Comparison of ENCODE assay signal across 13 cellular contexts in the genomic region with DNA sequence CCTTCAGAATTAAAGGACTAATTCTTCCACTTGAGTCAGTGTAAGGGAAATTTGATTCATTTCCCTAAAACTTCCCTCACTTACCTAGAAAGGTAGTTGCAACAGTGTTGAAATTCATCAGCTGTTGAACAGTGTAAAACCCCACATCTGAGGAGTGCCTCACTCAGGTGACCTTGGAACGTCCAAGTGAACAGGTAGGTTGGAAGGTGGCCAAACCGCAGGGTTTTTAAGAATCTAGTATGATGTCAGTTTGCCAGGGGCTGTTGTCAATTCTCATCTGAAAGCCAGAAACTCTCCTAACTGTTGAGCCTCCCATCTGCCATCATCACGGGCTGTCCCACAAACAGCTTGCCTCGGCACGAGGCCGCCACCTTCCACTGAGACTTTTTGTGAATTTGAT.
DNase-seq lines count a peak whose midpoint lies in the region; ATAC-seq and TF ChIP-seq lines count a peak whose summit lies in the region.
"Had no signal": no experiment of that assay in that cellular context is flagged by ENCODE, and none has a peak within 500 bp of the region (broad histone marks: within the 10 kb centered on the region; RNA-seq: fewer than 3 reads in every experiment).

No MANE protein-coding gene starts in this region.

- no peak overlapping the region for H3K4me3 Mint-ChIP-seq in MCF 10A (ENCODE audit: unreplicated experiment)
- H3K4me3 Mint-ChIP-seq: brain had no signal

- no peak overlapping the region for H3K9ac ChIP-seq in HCT116 (ENCODE audit: low read length)

- H3K9me3 ChIP-seq in HCT116 (ENCODE audit: control insufficient read depth in 1 of 2, insufficient read depth in 1 of 2, low read depth in 1 of 2, low read length in 2 of 2), result no peaks in the 10 kb centered on the region
- H3K9me3 ChIP-seq in prostate gland, result no peaks in the 10 kb centered on the region
- H3K9me3 ChIP-seq: SJSA1 had no signal

- DNase-seq in HCT116 (ENCODE audit: low read depth, low spot score), result no peak
- DNase-seq in NCI-H2029 treated with DMSO at 0.1 percent for 48 hours (lab: John Stamatoyannopoulos, UW), result peak; percentile 81
- peak; percentile 95 for DNase-seq in MCF 10A (ENCODE audit: unreplicated experiment)
- DNase-seq in prostate gland (ENCODE audit: low spot score), result peak; percentile 35
- no peak for DNase-seq in left ventricle myocardium superior
- DNase-seq: activated CD4-positive, alpha-beta T cell treated with anti-CD3 and anti-CD28 coated beads for 1 hour; activated naive CD4-positive, alpha-beta T cell; NCI-H146; T1000 had no signal

- H3K4me1 Mint-ChIP-seq in MCF 10A (ENCODE audit: insufficient read depth, unreplicated experiment), result peaks cover 55% of the 10 kb centered on the region

- intact Hi-C loops in HCT116 (cut with micrococcal nuclease), result no loop called here
- intact Hi-C loops in MCF 10A (cut with micrococcal nuclease), result no loop called here
- intact Hi-C loops in prostate gland (cut with DNase I), result no loop called here
- intact Hi-C loops in left ventricle myocardium superior (cut with micrococcal nuclease), result no loop called here

- TF ChIP-seq CTCF in HCT116 (IDR thresholded peaks at IDR 0.05 in 2 of 3, conservative IDR thresholded peaks at IDR 0.05 in 1 of 3; ENCODE audit: borderline replicate concordance in 1 of 3, insufficient read depth in 1 of 3, low read depth in 2 of 3, low read length in 2 of 3), result no peak
- TF ChIP-seq CTCF in MCF 10A (IDR thresholded peaks at IDR 0.05; ENCODE audit: unreplicated experiment), result no peak
- TF ChIP-seq CTCF in prostate gland (IDR thresholded peaks at IDR 0.05), result no peak

- H3K36me3 ChIP-seq in HCT116 (ENCODE audit: control insufficient read depth in 1 of 2, insufficient read depth in 2 of 2, low read length in 2 of 2) (no peaks in the 10 kb centered on the region), prostate gland (no peaks in the 10 kb centered on the region)
- H3K36me3 ChIP-seq: SJSA1 had no signal

- no peaks in the 10 kb centered on the region for H3K9me3 Mint-ChIP-seq in MCF 10A (ENCODE audit: unreplicated experiment)

- H3K27ac ChIP-seq in HCT116 (ENCODE audit: low read depth, low read length) (no peak overlapping the region), prostate gland (no peak overlapping the region)
- H3K27ac ChIP-seq: SJSA1 had no signal

- no peaks in the 10 kb centered on the region for H3K27me3 Mint-ChIP-seq in MCF 10A (ENCODE audit: insufficient read depth, unreplicated experiment)

- no peak for TF ChIP-seq RAD21 in HCT116 (IDR thresholded peaks at IDR 0.05; ENCODE audit: low read depth)

- no peak overlapping the region for H3K4me2 ChIP-seq in HCT116 (ENCODE audit: low read length)

- no peak for TF ChIP-seq POLR2A in HCT116 (IDR thresholded peaks at IDR 0.05; ENCODE audit: borderline replicate concordance, extremely low read depth, insufficient read depth, insufficient read length)
- TF ChIP-seq POLR2A in prostate gland (IDR thresholded peaks at IDR 0.05), result no peak

- H3K9me2 ChIP-seq in HCT116 (ENCODE audit: insufficient read depth), result no peaks in the 10 kb centered on the region

- RAD21 ChIA-PET in HCT116 (lab: Charles Lee; ENCODE audit: low non-redundant PET in 1 of 2, low total read pairs in 2 of 2, uncharacterized antibody in 2 of 2, unreplicated experiment in 2 of 2), result no interaction called here

- H3K27ac Mint-ChIP-seq in MCF 10A (ENCODE audit: low read depth, unreplicated experiment), result peak overlapping the region; percentile 72

- CTCF ChIA-PET in HCT116 (lab: Charles Lee) (interaction anchor here (1.1 kb wide), 1 partner anchor 62 kb away, joined by 4 read pairs; no protein-coding TSS in a partner anchor), MCF 10A (lab: Yijun Ruan, JAX) (interaction anchor here (0.7 to 3.2 kb wide), 3 partner anchors 60 to 548 kb away, joined by 3 to 26 read pairs (median 12); no protein-coding TSS in a partner anchor)

- H3K4me3 ChIP-seq in HCT116 (replicated peaks in 1 of 2; ENCODE audit: low read depth in 1 of 2, low read length in 2 of 2) (no peak overlapping the region), prostate gland (no peak overlapping the region)
- H3K4me3 ChIP-seq: SJSA1 had no signal

- no peaks in the 10 kb centered on the region for H4K20me1 ChIP-seq in HCT116 (ENCODE audit: insufficient read depth)

- 72% methylated on average over 6 of the region's 6 CpGs for WGBS in prostate gland

- no peak overlapping the region for H2AFZ ChIP-seq in HCT116 (ENCODE audit: low read depth, low read length, poor library complexity, severe bottlenecking)

- H3K4me1 ChIP-seq in HCT116 (ENCODE audit: control insufficient read depth in 1 of 2, insufficient read depth in 2 of 2, low read length in 2 of 2), result peaks cover 14 to 15% of the 10 kb centered on the region in 2 experiments
- peaks cover 5% of the 10 kb centered on the region for H3K4me1 ChIP-seq in prostate gland (replicated peaks)

- POLR2A ChIA-PET in HCT116 (lab: Charles Lee), result no interaction called here
- POLR2A ChIA-PET in MCF 10A (lab: Yijun Ruan, JAX), result interaction anchor here (0.8 to 4.6 kb wide), 12 partner anchors 10 to 169 kb away, joined by 3 to 23 read pairs (median 4); partner anchors contain the start of gene FOXD1

- no peaks in the 10 kb centered on the region for H3K27me3 ChIP-seq in HCT116 (ENCODE audit: insufficient read depth, low read length)
- no peaks in the 10 kb centered on the region for H3K27me3 ChIP-seq in prostate gland (replicated peaks; ENCODE audit: insufficient read depth)
- H3K27me3 ChIP-seq: SJSA1 had no signal

- no peak for ATAC-seq in HCT116
- ATAC-seq in left ventricle myocardium superior, result no peak
- no peak for ATAC-seq in GM21786 (IDR thresholded peaks at IDR 0.05; ENCODE audit: unreplicated experiment)
- ATAC-seq in HG03460 (IDR thresholded peaks at IDR 0.05; ENCODE audit: unreplicated experiment), result no peak

- H3K79me2 ChIP-seq in HCT116 (ENCODE audit: insufficient read depth, low read length), result no peaks in the 10 kb centered on the region

- no peaks in the 10 kb centered on the region for H3K36me3 Mint-ChIP-seq in MCF 10A (ENCODE audit: insufficient read depth, unreplicated experiment)
- H3K36me3 Mint-ChIP-seq: brain had no signal

- BruUV-seq in HCT116 (replicated peaks; lab: Mats Ljungman, UMichigan) (no TSS peak), MCF 10A (replicated peaks; lab: Mats Ljungman, UMichigan) (no TSS peak)

TF ChIP-seq in HCT116, 20 proteins besides CTCF, POLR2A, EP300 and RAD21:
- no peak for TF ChIP-seq EZH2 (IDR thresholded peaks at IDR 0.05)
- TF ChIP-seq YY1 (IDR thresholded peaks at IDR 0.05; ENCODE audit: extremely low read depth, insufficient replicate concordance, low read depth, low read length), result no peak
- TF ChIP-seq ELF1 (IDR thresholded peaks at IDR 0.05; ENCODE audit: borderline replicate concordance, low read depth), result no peak
- no peak for TF ChIP-seq MAX (IDR thresholded peaks at IDR 0.05)
- TF ChIP-seq, protein P1, sequence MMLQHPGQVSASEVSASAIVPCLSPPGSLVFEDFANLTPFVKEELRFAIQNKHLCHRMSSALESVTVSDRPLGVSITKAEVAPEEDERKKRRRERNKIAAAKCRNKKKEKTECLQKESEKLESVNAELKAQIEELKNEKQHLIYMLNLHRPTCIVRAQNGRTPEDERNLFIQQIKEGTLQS (IDR thresholded peaks at IDR 0.05), result no peak
- peak; percentile 87 for TF ChIP-seq TCF7L2 (IDR thresholded peaks at IDR 0.05; ENCODE audit: borderline replicate concordance, extremely low read depth, insufficient read depth, insufficient read length)
- TF ChIP-seq CEBPB (IDR thresholded peaks at IDR 0.05; ENCODE audit: low read depth), result peak; percentile 44

Comparison
In these comparisons a context has a peak if more than half of its experiments do, and no peak if none do; other contexts are left out.
1. DNase-seq: peak in NCI-H2029 treated with DMSO at 0.1 percent for 48 hours (single experiment), MCF 10A (single experiment) and prostate gland (single experiment); none in HCT116 (single experiment) and left ventricle myocardium superior (single experiment).